Comparison of ENCODE assay signal across 11 cellular contexts in the genomic region with DNA sequence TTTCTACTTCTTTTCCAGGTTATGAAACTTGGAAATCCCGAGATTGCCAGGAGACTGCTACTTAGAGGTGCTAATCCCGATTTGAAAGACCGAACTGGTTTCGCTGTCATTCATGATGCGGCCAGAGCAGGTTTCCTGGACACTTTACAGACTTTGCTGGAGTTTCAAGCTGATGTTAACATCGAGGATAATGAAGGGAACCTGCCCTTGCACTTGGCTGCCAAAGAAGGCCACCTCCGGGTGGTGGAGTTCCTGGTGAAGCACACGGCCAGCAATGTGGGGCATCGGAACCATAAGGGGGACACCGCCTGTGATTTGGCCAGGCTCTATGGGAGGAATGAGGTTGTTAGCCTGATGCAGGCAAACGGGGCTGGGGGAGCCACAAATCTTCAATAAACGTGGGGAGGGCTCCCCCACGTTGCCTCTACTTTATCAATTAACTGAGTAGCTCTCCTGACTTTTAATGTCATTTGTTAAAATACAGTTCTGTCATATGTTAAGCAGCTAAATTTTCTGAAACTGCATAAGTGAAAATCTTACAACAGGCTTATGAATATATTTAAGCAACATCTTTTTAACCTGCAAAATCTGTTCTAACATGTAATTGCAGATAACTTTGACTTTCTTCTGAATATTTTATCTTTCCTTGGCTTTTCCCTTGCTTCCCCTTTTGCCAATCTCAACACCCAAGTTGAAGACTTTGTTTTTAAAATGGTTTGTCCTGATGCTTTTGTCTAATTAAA. TPM values are rescaled to one million over a fixed set of nuclear protein-coding genes. Genes with fewer than 3 reads are reported as not detected.
DNase-seq lines count a peak whose midpoint lies in the region; ATAC-seq and TF ChIP-seq lines count a peak whose summit lies in the region.
"Had no signal": no experiment of that assay in that cellular context is flagged by ENCODE, and none has a peak within 500 bp of the region (broad histone marks: within the 10 kb centered on the region; RNA-seq: fewer than 3 reads in every experiment).

No MANE protein-coding gene starts in this region.

- no peaks in the 10 kb centered on the region for H3K9me2 ChIP-seq in GM23338 (ENCODE audit: insufficient read depth)

- intact Hi-C loops in gastrocnemius medialis (cut with DNase I; ENCODE audit: low total_unique reads): loop anchor here (10.0 kb wide), 1 partner anchor 901 kb away; a partner anchor contains a TSS
- intact Hi-C loops in naive thymus-derived CD4-positive, alpha-beta T cell (cut with micrococcal nuclease): no loop called here

- H3K4me2 ChIP-seq in GM23338: no peak overlapping the region

- no peak overlapping the region for H3K4me3 Mint-ChIP-seq in GM23338
- no peak overlapping the region for H3K4me3 Mint-ChIP-seq in naive thymus-derived CD4-positive, alpha-beta T cell

- H3K27me3 Mint-ChIP-seq in GM23338 (ENCODE audit: insufficient read depth, low read depth, poor library complexity): peaks cover 92% of the 10 kb centered on the region
- peaks cover 22 to 45% (median 32%) of the 10 kb centered on the region in 5 donors for H3K27me3 Mint-ChIP-seq in naive thymus-derived CD4-positive, alpha-beta T cell

- DNase-seq in GM23338 (ENCODE audit: low spot score) (peak; percentile 50), NCI-H1694 (lab: John Stamatoyannopoulos, UW) (peak; percentile 30), adipocyte (ENCODE audit: low read depth) (no peak), gastrocnemius medialis (no peak), SIG-M5 (lab: John Stamatoyannopoulos, UW) (no peak), SIG-M5 treated with dmso at 0.1 percent for 504 hours (lab: John Stamatoyannopoulos, UW; ENCODE audit: unreplicated experiment) (no peak)
- no peak for DNase-seq in naive thymus-derived CD4-positive, alpha-beta T cell
- DNase-seq: activated CD4-positive, CD25-positive, alpha-beta regulatory T cell; activated effector memory CD4-positive, alpha-beta T cell treated with Interleukin-2 at 50 U/mL for 16 hours; foreskin fibroblast; retina had no signal

- TF ChIP-seq CTCF in GM23338 (conservative IDR thresholded peaks at IDR 0.05; ENCODE audit: low read depth in 2 of 2): no peak
- no peak for TF ChIP-seq CTCF in gastrocnemius medialis (IDR thresholded peaks at IDR 0.05 in 4 of 5, conservative IDR thresholded peaks at IDR 0.05 in 1 of 5)

- no peaks in the 10 kb centered on the region for H3K36me3 ChIP-seq in GM23338 (ENCODE audit: insufficient read depth)
- no peaks in the 10 kb centered on the region for H3K36me3 ChIP-seq in adipocyte (ENCODE audit: control insufficient read depth, insufficient read depth, low read length, severe bottlenecking)
- H3K36me3 ChIP-seq in gastrocnemius medialis: no peaks in the 10 kb centered on the region
- H3K36me3 ChIP-seq in naive thymus-derived CD4-positive, alpha-beta T cell (ENCODE audit: control insufficient read depth in 2 of 3, insufficient read depth in 3 of 3, low read length in 3 of 3): peaks cover 0 to 1% (median 0%) of the 10 kb centered on the region in 3 experiments

- H3K4me1 Mint-ChIP-seq in GM23338: peaks cover 31% of the 10 kb centered on the region
- H3K4me1 Mint-ChIP-seq in naive thymus-derived CD4-positive, alpha-beta T cell: peaks cover 17 to 47% (median 37%) of the 10 kb centered on the region in 7 donors

- no peaks in the 10 kb centered on the region for H3K36me3 Mint-ChIP-seq in GM23338 (ENCODE audit: low read depth)
- H3K36me3 Mint-ChIP-seq in naive thymus-derived CD4-positive, alpha-beta T cell: peaks cover 0 to 23% (median 0%) of the 10 kb centered on the region in 5 donors

- CTCF ChIA-PET in naive thymus-derived CD4-positive, alpha-beta T cell (lab: Charles Lee): no interaction called here

- H3K27me3 ChIP-seq in GM23338 (ENCODE audit: insufficient read depth) (peaks cover 96% of the 10 kb centered on the region), adipocyte (replicated peaks; ENCODE audit: control insufficient read depth, insufficient read depth, low read length) (no peaks in the 10 kb centered on the region), gastrocnemius medialis (no peaks in the 10 kb centered on the region)
- H3K27me3 ChIP-seq in naive thymus-derived CD4-positive, alpha-beta T cell (ENCODE audit: control insufficient read depth in 2 of 2, insufficient read depth in 2 of 2, low read length in 2 of 2): peaks cover 0 to 5% of the 10 kb centered on the region in 2 donors

- H4K20me1 ChIP-seq in GM23338 (replicated peaks; ENCODE audit: insufficient read depth): peaks cover 45% of the 10 kb centered on the region

- peak overlapping the region; percentile 91 for H3K9ac ChIP-seq in adipocyte (ENCODE audit: low read length)

- no peaks in the 10 kb centered on the region; the same call in 2 of the 3 replicates for H3K9me3 Mint-ChIP-seq in GM23338
- no peaks in the 10 kb centered on the region for H3K9me3 Mint-ChIP-seq in naive thymus-derived CD4-positive, alpha-beta T cell

- TF ChIP-seq POLR2A in gastrocnemius medialis (IDR thresholded peaks at IDR 0.05): no peak

- no peak overlapping the region for H3K4me3 ChIP-seq in GM23338
- H3K4me3 ChIP-seq in adipocyte (ENCODE audit: low read length): peak overlapping the region; percentile 91
- peak overlapping the region in 2 of 4 donors; percentile 12 to 16 for H3K4me3 ChIP-seq in gastrocnemius medialis
- H3K4me3 ChIP-seq in naive thymus-derived CD4-positive, alpha-beta T cell (ENCODE audit: low read length): no peak overlapping the region

- H3K4me1 ChIP-seq in GM23338 (ENCODE audit: insufficient read depth) (peaks cover 42% of the 10 kb centered on the region), adipocyte (ENCODE audit: control insufficient read depth, insufficient read depth, low read length) (peaks cover 24% of the 10 kb centered on the region), gastrocnemius medialis (peaks cover 30 to 32% of the 10 kb centered on the region in 2 donors)
- peaks cover 9 to 19% of the 10 kb centered on the region in 2 donors for H3K4me1 ChIP-seq in naive thymus-derived CD4-positive, alpha-beta T cell (ENCODE audit: control insufficient read depth in 2 of 2, insufficient read depth in 2 of 2, low read length in 2 of 2)

- H3K9me3 ChIP-seq in adipocyte (ENCODE audit: control insufficient read depth, low read length) (no peaks in the 10 kb centered on the region), gastrocnemius medialis (no peaks in the 10 kb centered on the region)
- no peaks in the 10 kb centered on the region for H3K9me3 ChIP-seq in naive thymus-derived CD4-positive, alpha-beta T cell (ENCODE audit: control insufficient read depth in 2 of 3, low read length in 3 of 3)

- no peaks in the 10 kb centered on the region for H3K79me2 ChIP-seq in GM23338 (replicated peaks; ENCODE audit: insufficient read depth)

- H2AFZ ChIP-seq in GM23338: no peak overlapping the region

- ATAC-seq in GM23338: no peak
- ATAC-seq in gastrocnemius medialis: no peak
- no peak for ATAC-seq in naive thymus-derived CD4-positive, alpha-beta T cell

- in situ Hi-C loops in gastrocnemius medialis (cut with MboI; ENCODE audit: low sequenced_read_pairs in 4 of 4): no loop called here

- H3K27ac ChIP-seq in GM23338 (ENCODE audit: low read depth) (no peak overlapping the region), gastrocnemius medialis (peak overlapping the region; percentile 58 to 99 (median 84))
- no peak overlapping the region for H3K27ac ChIP-seq in naive thymus-derived CD4-positive, alpha-beta T cell (ENCODE audit: low read depth, low read length)

- POLR2A ChIA-PET in naive thymus-derived CD4-positive, alpha-beta T cell (lab: Charles Lee): interaction anchor here (7.0 kb wide), 1 partner anchor 14 kb away, joined by 82 read pairs; a partner anchor contains a TSS

- no peak overlapping the region for H3K27ac Mint-ChIP-seq in GM23338
- H3K27ac Mint-ChIP-seq in naive thymus-derived CD4-positive, alpha-beta T cell: no peak overlapping the region

- H3F3A ChIP-seq in GM23338 (replicated peaks; ENCODE audit: low read depth): peaks cover 32% of the 10 kb centered on the region

TF ChIP-seq in GM23338, 12 proteins besides CTCF, POLR2A, EP300 and RAD21:
- TF ChIP-seq EZH2 (IDR thresholded peaks at IDR 0.05; ENCODE audit: low read depth, unreplicated experiment) (peak; percentile 80), EZH2phosphoT487 (IDR thresholded peaks at IDR 0.05; ENCODE audit: unreplicated experiment) (peak; percentile 26), JUNB (IDR thresholded peaks at IDR 0.05; ENCODE audit: unreplicated experiment) (no peak), ZNF114 (CRISPR knock-in tag; IDR thresholded peaks at IDR 0.05) (no peak), STAT1 (IDR thresholded peaks at IDR 0.05; ENCODE audit: unreplicated experiment) (no peak)
- TF ChIP-seq, protein P1, sequence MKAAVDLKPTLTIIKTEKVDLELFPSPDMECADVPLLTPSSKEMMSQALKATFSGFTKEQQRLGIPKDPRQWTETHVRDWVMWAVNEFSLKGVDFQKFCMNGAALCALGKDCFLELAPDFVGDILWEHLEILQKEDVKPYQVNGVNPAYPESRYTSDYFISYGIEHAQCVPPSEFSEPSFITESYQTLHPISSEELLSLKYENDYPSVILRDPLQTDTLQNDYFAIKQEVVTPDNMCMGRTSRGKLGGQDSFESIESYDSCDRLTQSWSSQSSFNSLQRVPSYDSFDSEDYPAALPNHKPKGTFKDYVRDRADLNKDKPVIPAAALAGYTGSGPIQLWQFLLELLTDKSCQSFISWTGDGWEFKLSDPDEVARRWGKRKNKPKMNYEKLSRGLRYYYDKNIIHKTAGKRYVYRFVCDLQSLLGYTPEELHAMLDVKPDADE (IDR thresholded peaks at IDR 0.05): no peak

RNA-seq across cellular contexts. Expression of a gene that starts 4.0 kb away (rescaled TPM):
- not detected in 2 replicates for total RNA-seq in GM23338 (2014; rRNA removed; shearing (Covaris generic))
- polyA plus RNA-seq in GM23338 (2016; fragmentation: Nextera tagmentation; extraction: Ambion mirVana): not detected in 2 replicates
- 10 to 100 TPM in 1 of 4 donors, 1 to 10 TPM in 3; 3.9 to 16.3 (median 6.3) TPM for total RNA-seq in gastrocnemius medialis
- total RNA-seq in naive thymus-derived CD4-positive, alpha-beta T cell: 10 to 100 TPM in 1 of 5 experiments, 1 to 10 TPM in 4; 3.3 to 40.3 (median 4.7) TPM
- 10 to 100 TPM in 1 of 2 donors, 1 to 10 TPM in 1; 8.2 to 10.2 TPM for polyA plus RNA-seq in naive thymus-derived CD4-positive, alpha-beta T cell

RNA-seq across cellular contexts. Expression of a gene that starts 14.0 kb away (rescaled TPM):
- 53.2 and 54.2 TPM in 2 replicates for total RNA-seq in GM23338 (2014; rRNA removed; shearing (Covaris generic))
- 19.8 and 24.1 TPM in 2 replicates for polyA plus RNA-seq in GM23338 (2016; fragmentation: Nextera tagmentation; extraction: Ambion mirVana)
- 100 to 1,000 TPM in 1 of 4 donors, 10 to 100 TPM in 3; 72.0 to 107 (median 92.0) TPM for total RNA-seq in gastrocnemius medialis
- 10 to 100 TPM; 46.4 to 66.6 (median 52.5) TPM for total RNA-seq in naive thymus-derived CD4-positive, alpha-beta T cell
- 10 to 100 TPM; 36.9 to 46.1 TPM for polyA plus RNA-seq in naive thymus-derived CD4-positive, alpha-beta T cell

Comparison
In these comparisons a context has a peak if more than half of its experiments do, and no peak if none do; other contexts are left out.
1. DNase-seq: peak in GM23338 (single experiment) and NCI-H1694 (single experiment); none in adipocyte (single experiment), gastrocnemius medialis (0 of 2), naive thymus-derived CD4-positive, alpha-beta T cell (0 of 9), SIG-M5 (single experiment) and SIG-M5 treated with dmso at 0.1 percent for 504 hours (single experiment).
2. H3K27ac ChIP-seq: peak in gastrocnemius medialis (4 of 4); none in GM23338 (single experiment) and naive thymus-derived CD4-positive, alpha-beta T cell (single experiment).